In the genomic region with DNA sequence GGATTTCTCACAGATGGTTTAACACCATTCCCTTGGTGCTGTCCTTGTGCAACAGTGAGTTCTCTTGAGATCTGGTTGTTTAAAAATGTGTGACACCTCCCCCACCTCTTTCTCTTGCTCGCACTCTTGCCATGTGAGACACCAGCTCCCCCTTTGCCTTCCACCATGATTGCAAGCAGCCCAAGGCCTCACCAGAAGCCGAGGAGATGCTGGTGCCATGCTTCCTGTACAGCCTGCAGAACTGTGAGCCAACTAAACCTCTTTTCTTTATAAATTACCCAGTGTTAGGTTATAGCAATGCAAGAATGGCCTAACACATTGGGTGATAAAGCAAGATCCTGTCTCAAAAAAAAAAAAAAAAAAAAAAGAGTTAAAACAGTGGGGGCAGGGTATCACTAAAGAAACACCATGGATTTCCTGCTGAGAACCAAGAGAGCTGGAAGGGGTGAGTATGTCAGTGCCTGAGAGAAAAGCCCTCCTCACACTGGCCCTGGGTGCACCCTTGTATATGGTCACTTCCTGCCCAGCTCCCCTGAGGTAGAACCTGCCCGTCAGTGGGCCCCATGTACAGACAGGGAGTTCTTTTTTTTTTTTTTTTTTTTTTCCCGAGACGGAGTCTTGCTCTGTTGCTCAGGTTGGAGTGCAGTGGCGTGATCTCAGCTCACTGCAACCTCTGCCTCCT, we compare ENCODE assay signal across 31 cellular contexts. TPM values are rescaled to one million over a fixed set of nuclear protein-coding genes. Genes with fewer than 3 reads are reported as not detected.
DNase-seq lines count a peak whose midpoint lies in the region; ATAC-seq and TF ChIP-seq lines count a peak whose summit lies in the region.
"Had no signal": no experiment of that assay in that cellular context is flagged by ENCODE, and none has a peak within 500 bp of the region (broad histone marks: within the 10 kb centered on the region; RNA-seq: fewer than 3 reads in every experiment).

No MANE protein-coding gene starts in this region.

- intact Hi-C loops in aorta (cut with DNase I): no loop called here

- CTCF ChIA-PET in activated CD8-positive, alpha-beta T cell treated with anti-CD3 and anti-CD28 coated beads, Interleukin-2, amount 10 ng/mL, durations not matched to agents 7 days and 5 days (lab: Charles Lee): interaction anchor here (1.0 to 1.1 kb wide), 2 partner anchors 40 kb away, joined by 3 to 4 read pairs; no protein-coding TSS in a partner anchor

- H3K27me3 Mint-ChIP-seq in activated CD8-positive, alpha-beta T cell treated with anti-CD3 and anti-CD28 coated beads, Interleukin-2, amount 10 ng/mL, durations not matched to agents 7 days and 5 days (ENCODE audit: low read depth): no peaks in the 10 kb centered on the region

- no peak overlapping the region for H3K27ac Mint-ChIP-seq in activated CD8-positive, alpha-beta T cell treated with anti-CD3 and anti-CD28 coated beads, Interleukin-2, amount 10 ng/mL, durations not matched to agents 7 days and 5 days
- H3K27ac Mint-ChIP-seq: T-helper 1 cell treated with Interleukin-12 subunit alpha and Interleukin-12 subunit beta and Interleukin-4 antibody, amounts not matched to agents 30 μg/mL and 1 μg/mL, for 36 hours had no signal

- ATAC-seq in GM21786 (IDR thresholded peaks at IDR 0.05; ENCODE audit: unreplicated experiment) (peak; percentile 53), aorta (ENCODE audit: low FRiP score) (no peak)
- ATAC-seq in activated CD8-positive, alpha-beta T cell treated with anti-CD3 and anti-CD28 coated beads, Interleukin-2, amount 10 ng/mL, durations not matched to agents 7 days and 5 days: no peak
- no peak for ATAC-seq in stimulated activated naive CD8-positive, alpha-beta T cell treated with anti-CD3 and anti-CD28 coated beads, Interleukin-15, Interleukin-2, amounts not matched to agents 100 U/mL and 50 U/mL, for 24 hours
- ATAC-seq: left ventricle myocardium superior had no signal

- no peak overlapping the region for H3K4me3 Mint-ChIP-seq in activated CD8-positive, alpha-beta T cell treated with anti-CD3 and anti-CD28 coated beads, Interleukin-2, amount 10 ng/mL, durations not matched to agents 7 days and 5 days
- H3K4me3 Mint-ChIP-seq: T-helper 1 cell treated with Interleukin-12 subunit alpha and Interleukin-12 subunit beta and Interleukin-4 antibody, amounts not matched to agents 30 μg/mL and 1 μg/mL, for 36 hours had no signal

- H3K36me3 ChIP-seq in aorta (ENCODE audit: control insufficient read depth in 1 of 2, insufficient read depth in 2 of 2, low read length in 1 of 2): no peaks in the 10 kb centered on the region
- no peaks in the 10 kb centered on the region for H3K36me3 ChIP-seq in effector memory CD4-positive, alpha-beta T cell (ENCODE audit: control insufficient read depth, insufficient read depth, low read length)
- H3K36me3 ChIP-seq: brain microvascular endothelial cell, transverse colon had no signal

- no peaks in the 10 kb centered on the region for H3K4me1 ChIP-seq in aorta (ENCODE audit: control insufficient read depth in 1 of 2, insufficient read depth in 2 of 2, low read length in 2 of 2)
- H3K4me1 ChIP-seq in effector memory CD4-positive, alpha-beta T cell (ENCODE audit: control insufficient read depth, insufficient read depth, low read length, poor library complexity, severe bottlenecking): no peaks in the 10 kb centered on the region
- H3K4me1 ChIP-seq: HAP-1, transverse colon had no signal

- H3K27me3 ChIP-seq in aorta (ENCODE audit: control insufficient read depth in 1 of 2, insufficient read depth in 2 of 2, low read length in 1 of 2): no peaks in the 10 kb centered on the region
- H3K27me3 ChIP-seq in effector memory CD4-positive, alpha-beta T cell (replicated peaks; ENCODE audit: control insufficient read depth, insufficient read depth, low read length, poor library complexity, severe bottlenecking): no peaks in the 10 kb centered on the region
- H3K27me3 ChIP-seq: BLaER1 treated with 17β-estradiol and CSF1 and Interleukin-3, amounts not matched to agents 10 nM and 100 nM; brain microvascular endothelial cell; transverse colon had no signal

- POLR2A ChIA-PET in activated CD8-positive, alpha-beta T cell treated with anti-CD3 and anti-CD28 coated beads, Interleukin-2, amount 10 ng/mL, durations not matched to agents 7 days and 5 days (lab: Charles Lee): interaction anchor here (2.1 kb wide), 1 partner anchor 78 kb away, joined by 9 read pairs; the partner anchor contains the start of gene SAT1

- in situ Hi-C loops in GM13977 (cut with MboI; ENCODE audit: low pct_unique_long_range_greater_than_20kb, low sequenced_read_pairs, unreplicated experiment): no loop called here

- H3K4me1 Mint-ChIP-seq in activated CD8-positive, alpha-beta T cell treated with anti-CD3 and anti-CD28 coated beads, Interleukin-2, amount 10 ng/mL, durations not matched to agents 7 days and 5 days (ENCODE audit: low read depth): peaks cover 16% of the 10 kb centered on the region

- 89 to 94% methylated on average over 6 of the region's 6 CpGs for WGBS in aorta, 2 donors

- peak; percentile 34 for DNase-seq in GM13977 (ENCODE audit: low spot score)
- DNase-seq in activated CD8-positive, alpha-beta T cell treated with anti-CD3 and anti-CD28 coated beads, Interleukin-2, amount 10 ng/mL, durations not matched to agents 7 days and 5 days: peak; percentile 38
- peak; percentile 5 for DNase-seq in stimulated activated naive CD8-positive, alpha-beta T cell treated with anti-CD3 and anti-CD28 coated beads, Interleukin-15, Interleukin-2, amounts not matched to agents 100 U/mL and 50 U/mL, for 24 hours
- no peak for DNase-seq in aorta
- no peak for DNase-seq in effector CD8-positive, alpha-beta T cell (lab: John Stamatoyannopoulos, UW)
- no peak for DNase-seq in effector memory CD4-positive, alpha-beta T cell
- DNase-seq: activated CD4-positive, alpha-beta T cell treated with anti-CD3 and anti-CD28 coated beads for 1 hour; activated naive CD4-positive, alpha-beta T cell; activated T-cell treated with anti-CD3 and anti-CD28 coated beads, Interleukin-2, amount 50 U/mL, for 48 hours; brain microvascular endothelial cell; COR-L47; DMS53; GDM1; Karpas-422; left ventricle myocardium superior; NCI-H146; NCI-H446; NCI-H82; nucleus accumbens; RPMI8226; stimulated activated CD8-positive, alpha-beta memory T cell treated with anti-CD3 and anti-CD28 coated beads, Interleukin-4, amount 100 ng/mL, for 48 hours; transverse colon had no signal

- H3K36me3 Mint-ChIP-seq in activated CD8-positive, alpha-beta T cell treated with anti-CD3 and anti-CD28 coated beads, Interleukin-2, amount 10 ng/mL, durations not matched to agents 7 days and 5 days (ENCODE audit: low read depth): peaks cover 19% of the 10 kb centered on the region

- H3K9me3 Mint-ChIP-seq in activated CD8-positive, alpha-beta T cell treated with anti-CD3 and anti-CD28 coated beads, Interleukin-2, amount 10 ng/mL, durations not matched to agents 7 days and 5 days (ENCODE audit: insufficient read depth): no peaks in the 10 kb centered on the region
- H3K9me3 Mint-ChIP-seq: T-helper 1 cell treated with Interleukin-12 subunit alpha and Interleukin-12 subunit beta and Interleukin-4 antibody, amounts not matched to agents 30 μg/mL and 1 μg/mL, for 36 hours had no signal

- no peak for TF ChIP-seq CTCF in GM13977 (IDR thresholded peaks at IDR 0.05; ENCODE audit: extremely low read depth, insufficient read depth, missing control alignments)

- H3K9me3 ChIP-seq in aorta (ENCODE audit: control insufficient read depth, low read length): no peaks in the 10 kb centered on the region
- H3K9me3 ChIP-seq in effector memory CD4-positive, alpha-beta T cell (ENCODE audit: control insufficient read depth, low read length): no peaks in the 10 kb centered on the region
- H3K9me3 ChIP-seq: BLaER1 treated with 17β-estradiol and CSF1 and Interleukin-3, amounts not matched to agents 10 nM and 100 nM; HAP-1; transverse colon had no signal

- H3K4me3 ChIP-seq in aorta (ENCODE audit: low read length in 2 of 2): no peak overlapping the region
- H3K4me3 ChIP-seq in effector memory CD4-positive, alpha-beta T cell (ENCODE audit: insufficient read depth, low read depth, low read length, poor library complexity, severe bottlenecking): no peak overlapping the region
- H3K4me3 ChIP-seq: BLaER1 treated with 17β-estradiol and CSF1 and Interleukin-3, amounts not matched to agents 10 nM and 100 nM; HAP-1; SK-N-MC; transverse colon had no signal

- no peak overlapping the region for H3K27ac ChIP-seq in aorta (ENCODE audit: low read depth in 1 of 2, low read length in 2 of 2)
- H3K27ac ChIP-seq in effector memory CD4-positive, alpha-beta T cell (ENCODE audit: insufficient read depth, low read length, poor library complexity, severe bottlenecking): no peak overlapping the region
- H3K27ac ChIP-seq: BLaER1 treated with 17β-estradiol and CSF1 and Interleukin-3, amounts not matched to agents 10 nM and 100 nM; brain microvascular endothelial cell; HL-60; SK-N-MC; transverse colon had no signal

RNA-seq across cellular contexts. Expression of gene APOO, which starts 46.4 kb away (rescaled TPM):
- 10 to 100 TPM; 28.3 to 33.1 TPM for total RNA-seq in activated CD8-positive, alpha-beta T cell treated with anti-CD3 and anti-CD28 coated beads, Interleukin-2, amount 10 ng/mL, durations not matched to agents 7 days and 5 days
- total RNA-seq in aorta: 10 to 100 TPM in 1 of 2 donors, 1 to 10 TPM in 1; 5.6 to 12.7 TPM
- polyA plus RNA-seq in aorta: 1 to 10 TPM; 4.6 to 8.8 TPM

RNA-seq across cellular contexts. Expression of gene CXorf58, which starts 46.5 kb away (rescaled TPM):
- total RNA-seq in activated CD8-positive, alpha-beta T cell treated with anti-CD3 and anti-CD28 coated beads, Interleukin-2, amount 10 ng/mL, durations not matched to agents 7 days and 5 days: under 1 TPM; 0.21 to 0.31 TPM
- total RNA-seq in aorta: not detected
- not detected for polyA plus RNA-seq in aorta
- total RNA-seq: epithelial cell of proximal tubule, left ventricle myocardium superior, skeletal muscle tissue had no signal
- polyA plus RNA-seq: AG04450 had no signal

Comparison
In these comparisons a context has a peak if more than half of its experiments do, and no peak if none do; other contexts are left out.
1. DNase-seq: peak in GM13977 (single experiment), activated CD8-positive, alpha-beta T cell treated with anti-CD3 and anti-CD28 coated beads, Interleukin-2, amount 10 ng/mL, durations not matched to agents 7 days and 5 days (single experiment) and stimulated activated naive CD8-positive, alpha-beta T cell treated with anti-CD3 and anti-CD28 coated beads, Interleukin-15, Interleukin-2, amounts not matched to agents 100 U/mL and 50 U/mL, for 24 hours (single experiment); none in aorta (0 of 2), effector CD8-positive, alpha-beta T cell (single experiment) and effector memory CD4-positive, alpha-beta T cell (0 of 3).